Comparison of ENCODE assay signal across 1 cellular context in the genomic region with DNA sequence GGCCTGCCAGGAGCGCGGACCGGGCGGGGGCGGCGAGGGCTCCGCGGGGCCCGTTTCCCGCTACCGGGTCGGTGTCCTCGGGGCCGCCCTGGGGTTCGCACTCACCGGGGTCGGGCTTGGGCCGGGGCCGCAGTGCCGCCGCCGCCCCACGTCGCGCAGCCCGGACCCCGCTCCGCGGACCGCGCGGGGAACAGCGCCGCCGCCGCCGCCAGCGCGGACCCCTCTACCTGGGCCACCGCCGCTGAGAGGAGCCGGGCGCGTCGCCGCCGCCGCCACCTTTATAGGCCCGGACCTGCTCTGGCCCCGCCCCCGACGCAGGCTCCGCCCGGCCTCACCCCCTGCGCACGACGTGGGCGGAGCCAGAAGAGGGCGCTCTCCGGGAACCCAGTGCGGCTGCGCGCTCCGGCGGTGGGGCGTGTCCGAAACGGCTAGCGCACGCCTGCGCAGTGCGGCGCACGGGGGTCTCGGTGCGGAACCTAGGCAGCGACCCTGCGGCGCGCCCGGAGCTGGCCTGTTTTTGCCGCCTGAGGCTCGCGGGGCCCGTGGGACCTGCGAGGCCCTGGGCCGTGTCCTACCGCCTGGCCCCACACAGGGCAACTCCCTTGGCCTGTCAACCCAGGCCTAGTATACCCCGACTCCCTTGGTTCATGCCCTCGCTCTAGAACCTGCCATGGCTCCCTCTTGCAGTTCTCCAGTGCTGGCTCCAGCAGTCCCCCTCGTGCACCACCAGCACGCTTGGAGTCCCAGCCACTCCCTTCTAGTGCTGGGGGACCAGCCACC.
TF ChIP-seq lines count a peak whose summit lies in the region.

A gene (minus strand): TSS at position 254 of the 780 bp plus-strand sequence. CDS start 393 bp downstream, outside the sequence.

TF ChIP-seq in HepG2, 621 proteins besides CTCF, POLR2A, EP300 and RAD21 (continued from another document and continues in another):
- TF ChIP-seq, protein P1, sequence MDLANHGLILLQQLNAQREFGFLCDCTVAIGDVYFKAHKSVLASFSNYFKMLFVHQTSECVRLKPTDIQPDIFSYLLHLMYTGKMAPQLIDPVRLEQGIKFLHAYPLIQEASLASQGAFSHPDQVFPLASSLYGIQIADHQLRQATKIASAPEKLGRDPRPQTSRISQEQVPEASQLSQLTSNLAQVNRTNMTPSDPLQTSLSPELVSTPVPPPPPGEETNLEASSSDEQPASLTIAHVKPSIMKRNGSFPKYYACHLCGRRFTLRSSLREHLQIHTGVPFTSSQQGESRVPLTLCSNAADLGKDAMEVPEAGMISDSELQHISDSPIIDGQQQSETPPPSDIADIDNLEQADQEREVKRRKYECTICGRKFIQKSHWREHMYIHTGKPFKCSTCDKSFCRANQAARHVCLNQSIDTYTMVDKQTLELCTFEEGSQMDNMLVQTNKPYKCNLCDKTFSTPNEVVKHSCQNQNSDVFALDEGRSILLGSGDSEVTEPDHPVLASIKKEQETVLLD (CRISPR knock-in tag; IDR thresholded peaks at IDR 0.05; ENCODE audit: low read depth), result peak; percentile 33; the same call in 1 of the 2 replicates
- peak; percentile 58; the same call in 1 of the 2 replicates for TF ChIP-seq SP5 (CRISPR knock-in tag; IDR thresholded peaks at IDR 0.05; ENCODE audit: borderline replicate concordance, low read depth)
- peak; percentile 79 for TF ChIP-seq IKZF4 (CRISPR knock-in tag; IDR thresholded peaks at IDR 0.05; ENCODE audit: borderline replicate concordance, low read depth, not compliant biosample characterization)
- TF ChIP-seq, protein P2, sequence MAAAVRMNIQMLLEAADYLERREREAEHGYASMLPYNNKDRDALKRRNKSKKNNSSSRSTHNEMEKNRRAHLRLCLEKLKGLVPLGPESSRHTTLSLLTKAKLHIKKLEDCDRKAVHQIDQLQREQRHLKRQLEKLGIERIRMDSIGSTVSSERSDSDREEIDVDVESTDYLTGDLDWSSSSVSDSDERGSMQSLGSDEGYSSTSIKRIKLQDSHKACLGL (CRISPR knock-in tag; IDR thresholded peaks at IDR 0.05), result peak; percentile 77; the same call in 1 of the 2 replicates
- peak; percentile 83; the same call in 1 of the 2 replicates for TF ChIP-seq ATF7-NPFF (CRISPR knock-in tag; IDR thresholded peaks at IDR 0.05; ENCODE audit: low read depth)
- TF ChIP-seq ZNF670 (CRISPR knock-in tag; IDR thresholded peaks at IDR 0.05; ENCODE audit: borderline replicate concordance), result peak; percentile 89; the same call in 1 of the 2 replicates
- peak; percentile 10; the same call in 1 of the 2 replicates for TF ChIP-seq FOSL2 (CRISPR knock-in tag; IDR thresholded peaks at IDR 0.05)
- no peak for TF ChIP-seq SP140L (CRISPR knock-in tag; IDR thresholded peaks at IDR 0.05; ENCODE audit: borderline replicate concordance)
- TF ChIP-seq, protein P3, sequence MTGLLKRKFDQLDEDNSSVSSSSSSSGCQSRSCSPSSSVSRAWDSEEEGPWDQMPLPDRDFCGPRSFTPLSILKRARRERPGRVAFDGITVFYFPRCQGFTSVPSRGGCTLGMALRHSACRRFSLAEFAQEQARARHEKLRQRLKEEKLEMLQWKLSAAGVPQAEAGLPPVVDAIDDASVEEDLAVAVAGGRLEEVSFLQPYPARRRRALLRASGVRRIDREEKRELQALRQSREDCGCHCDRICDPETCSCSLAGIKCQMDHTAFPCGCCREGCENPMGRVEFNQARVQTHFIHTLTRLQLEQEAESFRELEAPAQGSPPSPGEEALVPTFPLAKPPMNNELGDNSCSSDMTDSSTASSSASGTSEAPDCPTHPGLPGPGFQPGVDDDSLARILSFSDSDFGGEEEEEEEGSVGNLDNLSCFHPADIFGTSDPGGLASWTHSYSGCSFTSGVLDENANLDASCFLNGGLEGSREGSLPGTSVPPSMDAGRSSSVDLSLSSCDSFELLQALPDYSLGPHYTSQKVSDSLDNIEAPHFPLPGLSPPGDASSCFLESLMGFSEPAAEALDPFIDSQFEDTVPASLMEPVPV (CRISPR knock-in tag; IDR thresholded peaks at IDR 0.05), result no peak
- TF ChIP-seq KDM1A (CRISPR knock-in tag; IDR thresholded peaks at IDR 0.05), result peak; percentile 99
- TF ChIP-seq, protein P4, sequence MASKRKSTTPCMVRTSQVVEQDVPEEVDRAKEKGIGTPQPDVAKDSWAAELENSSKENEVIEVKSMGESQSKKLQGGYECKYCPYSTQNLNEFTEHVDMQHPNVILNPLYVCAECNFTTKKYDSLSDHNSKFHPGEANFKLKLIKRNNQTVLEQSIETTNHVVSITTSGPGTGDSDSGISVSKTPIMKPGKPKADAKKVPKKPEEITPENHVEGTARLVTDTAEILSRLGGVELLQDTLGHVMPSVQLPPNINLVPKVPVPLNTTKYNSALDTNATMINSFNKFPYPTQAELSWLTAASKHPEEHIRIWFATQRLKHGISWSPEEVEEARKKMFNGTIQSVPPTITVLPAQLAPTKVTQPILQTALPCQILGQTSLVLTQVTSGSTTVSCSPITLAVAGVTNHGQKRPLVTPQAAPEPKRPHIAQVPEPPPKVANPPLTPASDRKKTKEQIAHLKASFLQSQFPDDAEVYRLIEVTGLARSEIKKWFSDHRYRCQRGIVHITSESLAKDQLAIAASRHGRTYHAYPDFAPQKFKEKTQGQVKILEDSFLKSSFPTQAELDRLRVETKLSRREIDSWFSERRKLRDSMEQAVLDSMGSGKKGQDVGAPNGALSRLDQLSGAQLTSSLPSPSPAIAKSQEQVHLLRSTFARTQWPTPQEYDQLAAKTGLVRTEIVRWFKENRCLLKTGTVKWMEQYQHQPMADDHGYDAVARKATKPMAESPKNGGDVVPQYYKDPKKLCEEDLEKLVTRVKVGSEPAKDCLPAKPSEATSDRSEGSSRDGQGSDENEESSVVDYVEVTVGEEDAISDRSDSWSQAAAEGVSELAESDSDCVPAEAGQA (IDR thresholded peaks at IDR 0.05; ENCODE audit: low read depth), result no peak
- TF ChIP-seq, protein P4 (CRISPR knock-in tag; IDR thresholded peaks at IDR 0.05; ENCODE audit: borderline replicate concordance), result no peak
- TF ChIP-seq TBL1XR1 (IDR thresholded peaks at IDR 0.05; ENCODE audit: borderline replicate concordance, low read length, partially characterized antibody), result no peak
- peak; percentile 28; the same call in 1 of the 2 replicates for TF ChIP-seq HOXD1 (CRISPR knock-in tag; IDR thresholded peaks at IDR 0.05)
- TF ChIP-seq, protein P5, sequence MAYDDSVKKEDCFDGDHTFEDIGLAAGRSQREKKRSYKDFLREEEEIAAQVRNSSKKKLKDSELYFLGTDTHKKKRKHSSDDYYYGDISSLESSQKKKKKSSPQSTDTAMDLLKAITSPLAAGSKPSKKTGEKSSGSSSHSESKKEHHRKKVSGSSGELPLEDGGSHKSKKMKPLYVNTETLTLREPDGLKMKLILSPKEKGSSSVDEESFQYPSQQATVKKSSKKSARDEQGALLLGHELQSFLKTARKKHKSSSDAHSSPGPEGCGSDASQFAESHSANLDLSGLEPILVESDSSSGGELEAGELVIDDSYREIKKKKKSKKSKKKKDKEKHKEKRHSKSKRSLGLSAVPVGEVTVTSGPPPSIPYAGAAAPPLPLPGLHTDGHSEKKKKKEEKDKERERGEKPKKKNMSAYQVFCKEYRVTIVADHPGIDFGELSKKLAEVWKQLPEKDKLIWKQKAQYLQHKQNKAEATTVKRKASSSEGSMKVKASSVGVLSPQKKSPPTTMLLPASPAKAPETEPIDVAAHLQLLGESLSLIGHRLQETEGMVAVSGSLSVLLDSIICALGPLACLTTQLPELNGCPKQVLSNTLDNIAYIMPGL (CRISPR knock-in tag; IDR thresholded peaks at IDR 0.05; ENCODE audit: borderline replicate concordance in 1 of 2, low read depth in 1 of 2), result peak in 1 of 2 experiments; percentile 59; a peak in 1 of 4 replicates
- TF ChIP-seq, protein P6, sequence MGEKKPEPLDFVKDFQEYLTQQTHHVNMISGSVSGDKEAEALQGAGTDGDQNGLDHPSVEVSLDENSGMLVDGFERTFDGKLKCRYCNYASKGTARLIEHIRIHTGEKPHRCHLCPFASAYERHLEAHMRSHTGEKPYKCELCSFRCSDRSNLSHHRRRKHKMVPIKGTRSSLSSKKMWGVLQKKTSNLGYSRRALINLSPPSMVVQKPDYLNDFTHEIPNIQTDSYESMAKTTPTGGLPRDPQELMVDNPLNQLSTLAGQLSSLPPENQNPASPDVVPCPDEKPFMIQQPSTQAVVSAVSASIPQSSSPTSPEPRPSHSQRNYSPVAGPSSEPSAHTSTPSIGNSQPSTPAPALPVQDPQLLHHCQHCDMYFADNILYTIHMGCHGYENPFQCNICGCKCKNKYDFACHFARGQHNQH (CRISPR knock-in tag; IDR thresholded peaks at IDR 0.05), result peak; percentile 47; the same call in 1 of the 2 replicates
- TF ChIP-seq ZNF678 (CRISPR knock-in tag; IDR thresholded peaks at IDR 0.05), result 0 out of 2 replicates have a peak, but pooled peaks have one; percentile 46
- no peak for TF ChIP-seq ZNF460 (CRISPR knock-in tag; IDR thresholded peaks at IDR 0.05; ENCODE audit: borderline replicate concordance)
- TF ChIP-seq SP4 (CRISPR knock-in tag; IDR thresholded peaks at IDR 0.05), result peak; percentile 98
- peak; percentile 93 for TF ChIP-seq PCBP1 (IDR thresholded peaks at IDR 0.05; ENCODE audit: borderline replicate concordance, low read depth, low read length)
- TF ChIP-seq ZNF274 (CRISPR knock-in tag; IDR thresholded peaks at IDR 0.05), result no peak
- peak; percentile 46; the same call in 1 of the 2 replicates for TF ChIP-seq KDM2A (CRISPR knock-in tag; IDR thresholded peaks at IDR 0.05; ENCODE audit: borderline replicate concordance, low read depth)
- TF ChIP-seq YEATS2 (CRISPR knock-in tag; IDR thresholded peaks at IDR 0.05; ENCODE audit: borderline replicate concordance), result peak; percentile 16; the same call in 1 of the 2 replicates
- TF ChIP-seq TAF1 (CRISPR knock-in tag; IDR thresholded peaks at IDR 0.05), result peak; percentile 81
- no peak for TF ChIP-seq MAF1 (CRISPR knock-in tag; IDR thresholded peaks at IDR 0.05; ENCODE audit: borderline replicate concordance)
- TF ChIP-seq ZBTB7B (CRISPR knock-in tag; IDR thresholded peaks at IDR 0.05), result peak; percentile 94
- TF ChIP-seq GTF2F1 (IDR thresholded peaks at IDR 0.05; ENCODE audit: low read length), result peak; percentile 96
- TF ChIP-seq NONO (IDR thresholded peaks at IDR 0.05), result no peak
- TF ChIP-seq NONO (CRISPR knock-in tag; conservative IDR thresholded peaks at IDR 0.05), result peak; percentile 61; the same call in 1 of the 2 replicates
- TF ChIP-seq, protein P7, sequence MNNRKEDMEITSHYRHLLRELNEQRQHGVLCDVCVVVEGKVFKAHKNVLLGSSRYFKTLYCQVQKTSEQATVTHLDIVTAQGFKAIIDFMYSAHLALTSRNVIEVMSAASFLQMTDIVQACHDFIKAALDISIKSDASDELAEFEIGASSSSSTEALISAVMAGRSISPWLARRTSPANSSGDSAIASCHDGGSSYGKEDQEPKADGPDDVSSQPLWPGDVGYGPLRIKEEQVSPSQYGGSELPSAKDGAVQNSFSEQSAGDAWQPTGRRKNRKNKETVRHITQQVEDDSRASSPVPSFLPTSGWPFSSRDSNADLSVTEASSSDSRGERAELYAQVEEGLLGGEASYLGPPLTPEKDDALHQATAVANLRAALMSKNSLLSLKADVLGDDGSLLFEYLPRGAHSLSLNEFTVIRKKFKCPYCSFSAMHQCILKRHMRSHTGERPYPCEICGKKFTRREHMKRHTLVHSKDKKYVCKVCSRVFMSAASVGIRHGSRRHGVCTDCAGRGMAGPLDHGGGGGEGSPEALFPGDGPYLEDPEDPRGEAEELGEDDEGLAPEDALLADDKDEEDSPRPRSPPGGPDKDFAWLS (CRISPR knock-in tag; IDR thresholded peaks at IDR 0.05; ENCODE audit: borderline replicate concordance), result no peak
- TF ChIP-seq ZSCAN25 (CRISPR knock-in tag; IDR thresholded peaks at IDR 0.05), result peak; percentile 67
- TF ChIP-seq, protein P8, sequence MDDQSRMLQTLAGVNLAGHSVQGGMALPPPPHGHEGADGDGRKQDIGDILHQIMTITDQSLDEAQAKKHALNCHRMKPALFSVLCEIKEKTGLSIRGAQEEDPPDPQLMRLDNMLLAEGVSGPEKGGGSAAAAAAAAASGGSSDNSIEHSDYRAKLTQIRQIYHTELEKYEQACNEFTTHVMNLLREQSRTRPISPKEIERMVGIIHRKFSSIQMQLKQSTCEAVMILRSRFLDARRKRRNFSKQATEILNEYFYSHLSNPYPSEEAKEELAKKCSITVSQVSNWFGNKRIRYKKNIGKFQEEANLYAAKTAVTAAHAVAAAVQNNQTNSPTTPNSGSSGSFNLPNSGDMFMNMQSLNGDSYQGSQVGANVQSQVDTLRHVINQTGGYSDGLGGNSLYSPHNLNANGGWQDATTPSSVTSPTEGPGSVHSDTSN (CRISPR knock-in tag; IDR thresholded peaks at IDR 0.05; ENCODE audit: borderline replicate concordance), result peak; percentile 77; the same call in 1 of the 2 replicates
- TF ChIP-seq THAP11 (CRISPR knock-in tag; IDR thresholded peaks at IDR 0.05), result peak; percentile 60
- peak; percentile 92 for TF ChIP-seq POLR2AphosphoS5 (IDR thresholded peaks at IDR 0.05; ENCODE audit: low read depth, low read length)
- no peak for TF ChIP-seq HOXA7 (CRISPR knock-in tag; IDR thresholded peaks at IDR 0.05)
- TF ChIP-seq DNMT1 (CRISPR knock-in tag; IDR thresholded peaks at IDR 0.05), result no peak
- TF ChIP-seq SP1 (IDR thresholded peaks at IDR 0.05), result no peak
- TF ChIP-seq SP1 (CRISPR knock-in tag; IDR thresholded peaks at IDR 0.05), result peak; percentile 97
- TF ChIP-seq CAMTA2 (CRISPR knock-in tag; IDR thresholded peaks at IDR 0.05; ENCODE audit: borderline replicate concordance), result no peak
- TF ChIP-seq, protein P9, sequence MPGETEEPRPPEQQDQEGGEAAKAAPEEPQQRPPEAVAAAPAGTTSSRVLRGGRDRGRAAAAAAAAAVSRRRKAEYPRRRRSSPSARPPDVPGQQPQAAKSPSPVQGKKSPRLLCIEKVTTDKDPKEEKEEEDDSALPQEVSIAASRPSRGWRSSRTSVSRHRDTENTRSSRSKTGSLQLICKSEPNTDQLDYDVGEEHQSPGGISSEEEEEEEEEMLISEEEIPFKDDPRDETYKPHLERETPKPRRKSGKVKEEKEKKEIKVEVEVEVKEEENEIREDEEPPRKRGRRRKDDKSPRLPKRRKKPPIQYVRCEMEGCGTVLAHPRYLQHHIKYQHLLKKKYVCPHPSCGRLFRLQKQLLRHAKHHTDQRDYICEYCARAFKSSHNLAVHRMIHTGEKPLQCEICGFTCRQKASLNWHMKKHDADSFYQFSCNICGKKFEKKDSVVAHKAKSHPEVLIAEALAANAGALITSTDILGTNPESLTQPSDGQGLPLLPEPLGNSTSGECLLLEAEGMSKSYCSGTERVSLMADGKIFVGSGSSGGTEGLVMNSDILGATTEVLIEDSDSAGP (CRISPR knock-in tag; IDR thresholded peaks at IDR 0.05; ENCODE audit: borderline replicate concordance), result 0 out of 2 replicates have a peak, but pooled peaks have one; percentile 71
- peak; percentile 82 for TF ChIP-seq ZNF788 (CRISPR knock-in tag; IDR thresholded peaks at IDR 0.05; ENCODE audit: borderline replicate concordance)
